8 cellular contexts compared by ENCODE assay signal in the genomic region with DNA sequence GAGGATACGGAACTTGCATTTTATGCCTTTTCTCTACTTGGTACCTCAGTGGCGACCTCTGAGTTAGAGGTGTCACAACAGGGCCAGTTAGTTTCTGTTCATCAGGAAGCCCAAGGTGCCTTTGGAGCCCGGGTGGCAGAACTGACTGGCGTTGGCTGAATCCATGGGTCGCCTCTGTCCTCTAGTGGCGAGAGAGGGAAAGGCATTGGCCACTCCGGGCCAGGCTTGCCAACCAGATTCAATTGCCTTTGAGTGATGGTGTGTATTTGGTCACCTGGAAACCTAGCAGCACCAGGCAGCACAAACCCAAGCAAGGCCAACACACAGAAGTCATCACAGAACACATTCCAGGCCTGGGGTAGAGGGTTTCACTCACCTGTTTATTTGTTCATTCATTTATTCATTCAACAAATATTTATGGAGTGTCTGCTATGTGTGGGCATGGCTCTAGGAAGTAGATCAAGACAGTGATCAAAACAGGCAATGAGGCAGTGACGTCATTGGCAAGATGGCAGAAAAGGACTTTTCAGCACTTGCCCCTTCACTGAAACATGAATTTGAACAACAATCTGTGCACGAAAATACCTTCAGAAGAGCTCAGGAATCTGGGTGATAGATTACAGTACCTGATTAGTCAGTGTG. TPM values are rescaled to one million over a fixed set of nuclear protein-coding genes. Genes with fewer than 3 reads are reported as not detected.
DNase-seq lines count a peak whose midpoint lies in the region; ATAC-seq and TF ChIP-seq lines count a peak whose summit lies in the region.

No MANE protein-coding gene starts in this region.

- ATAC-seq in GM18511 (IDR thresholded peaks at IDR 0.05; ENCODE audit: unreplicated experiment) (peak; percentile 74), GM21528 (IDR thresholded peaks at IDR 0.05; ENCODE audit: low FRiP score, unreplicated experiment) (no peak)

- TF ChIP-seq CTCF in AG09309 (IDR thresholded peaks at IDR 0.05; ENCODE audit: control insufficient read depth, insufficient read depth, low read depth, low read length, missing control alignments) = peak; percentile 100

- H3K4me3 ChIP-seq in AG09309 (ENCODE audit: control insufficient read depth, low read depth, low read length) = no peak overlapping the region

- DNase-seq in AG09309 (ENCODE audit: low read depth) = no peak
- DNase-seq in M059J (ENCODE audit: low read depth) = peak; percentile 60
- peak; percentile 75 for DNase-seq in RPMI8226
- peak; percentile 1 to 56 for DNase-seq in T47D (ENCODE audit: low read depth in 1 of 2, low spot score in 1 of 2)
- peak; percentile 75 for DNase-seq in inferior parietal cortex (ENCODE audit: extremely low spot score)
- DNase-seq in stimulated activated CD4-positive, alpha-beta T cell treated with anti-CD3 and anti-CD28 coated beads, Interleukin-15, amount 100 ng/mL, for 24 hours = peak; percentile 62

- in situ Hi-C loops in T47D (cut with HindIII; ENCODE audit: low pct_unique_long_range_greater_than_20kb, low sequenced_read_pairs) = no loop called here

RNA-seq across cellular contexts. Expression of a gene that starts 40.5 kb away (rescaled TPM):
- total RNA-seq in M059J (2014; rRNA removed; shearing (Covaris generic)) = not detected in 2 replicates
